ENCODE assay signal across 11 cellular contexts in genomic region chr19:18659281-18660050, GRCh38. TPM values are rescaled to one million over a fixed set of nuclear protein-coding genes. Genes with fewer than 3 reads are reported as not detected.
DNase-seq lines count a peak whose midpoint lies in the region; ATAC-seq, FAIRE-seq and TF ChIP-seq lines count a peak whose summit lies in the region.
"Had no signal": no experiment of that assay in that cellular context is flagged by ENCODE, and none has a peak within 500 bp of the region (broad histone marks: within the 10 kb centered on the region; RNA-seq: fewer than 3 reads in every experiment).

No MANE protein-coding gene starts in this region.

- H3K27me3 Mint-ChIP-seq in T-helper 17 cell: no peaks in the 10 kb centered on the region

- peaks cover 5% of the 10 kb centered on the region for H3K36me3 Mint-ChIP-seq in T-helper 17 cell (ENCODE audit: low read depth)

- TF ChIP-seq POLR2A in GM12891 (IDR thresholded peaks at IDR 0.05; ENCODE audit: low read depth, low read length): no peak

- peak; percentile 82 for FAIRE-seq in GM12891 (lab: Jason Lieb, UNC)

- H3K4me3 ChIP-seq in skin epidermis: no peak overlapping the region

- intact Hi-C loops in Right ventricle myocardium superior (cut with DNase I): no loop called here

- H3K4me3 Mint-ChIP-seq in T-helper 17 cell: no peak overlapping the region

- peak; percentile 77 for DNase-seq in GM12891 (ENCODE audit: insufficient read length, low spot score)
- no peak for DNase-seq in T-helper 17 cell
- peak; percentile 80 for DNase-seq in Right ventricle myocardium superior
- no peak for DNase-seq in NCI-H2107 (lab: John Stamatoyannopoulos, UW)
- DNase-seq in NCI-H2081 treated with DMSO at 0.1 percent for 48 hours (lab: John Stamatoyannopoulos, UW): no peak
- no peak for DNase-seq in activated effector memory CD4-positive, alpha-beta T cell treated with Interleukin-2 at 50 U/mL for 16 hours
- no peak for DNase-seq in stimulated activated naive CD4-positive, alpha-beta T cell treated with Interleukin-2 at 50 U/mL for 16 hours (lab: John Stamatoyannopoulos, UW)
- DNase-seq: cerebellar nuclear complex, NCI-H1417 had no signal

- ATAC-seq in T-helper 17 cell (peak; percentile 48), Right ventricle myocardium superior (ENCODE audit: poor library complexity) (peak; percentile 62)

- peak overlapping the region; percentile 24 for H3K27ac Mint-ChIP-seq in T-helper 17 cell

- no peaks in the 10 kb centered on the region for H3K9me3 ChIP-seq in T-helper 17 cell (ENCODE audit: control insufficient read depth, low read length, poor library complexity, severe bottlenecking)

- peaks cover 30% of the 10 kb centered on the region for H3K4me1 Mint-ChIP-seq in T-helper 17 cell

- H3K27ac ChIP-seq in skin epidermis: peak overlapping the region in 18 of 21 experiments; percentile 2 to 84 (median 54)
- H3K27ac ChIP-seq: VCaP had no signal

TF ChIP-seq in GM12891, 5 proteins besides CTCF, POLR2A, EP300 and RAD21:
- no peak for TF ChIP-seq POU2F2 (IDR thresholded peaks at IDR 0.05; ENCODE audit: low read depth, low read length)
- peak; percentile 77 for TF ChIP-seq SPI1 (IDR thresholded peaks at IDR 0.05; ENCODE audit: low read depth, low read length)

RNA-seq across cellular contexts. Expression of gene KLHL26, which starts 22.6 kb away (rescaled TPM):
- 2.0 TPM for polyA plus RNA-seq in GM12891 (2012; ENCODE audit: low read depth, missing spikeins)
- total RNA-seq in T-helper 17 cell: 10 to 100 TPM; 13.0 to 17.9 TPM
- total RNA-seq in Right ventricle myocardium superior: 4.5 TPM

RNA-seq across cellular contexts. Expression of gene CRTC1, which starts 24.0 kb away (rescaled TPM):
- polyA plus RNA-seq in GM12891 (2012; ENCODE audit: low read depth, missing spikeins): 2.4 TPM
- total RNA-seq in T-helper 17 cell (10 to 100 TPM; 14.4 to 15.3 TPM), Right ventricle myocardium superior (9.1 TPM)

RNA-seq across cellular contexts. Expression of gene TMEM59L, which starts 46.8 kb away (rescaled TPM):
- polyA plus RNA-seq in GM12891 (2012; ENCODE audit: low read depth, missing spikeins): not detected
- total RNA-seq in T-helper 17 cell: under 1 TPM in 1 of 2 donors, not detected in 1; 0.29 TPM
- 1.6 TPM for total RNA-seq in Right ventricle myocardium superior

RNA-seq across cellular contexts. Expression of gene CRLF1, which starts 52.9 kb away (rescaled TPM):
- 3.0 TPM for polyA plus RNA-seq in GM12891 (2012; ENCODE audit: low read depth, missing spikeins)
- total RNA-seq in T-helper 17 cell: not detected
- 20.6 TPM for total RNA-seq in Right ventricle myocardium superior

Comparison
In these comparisons a context has a peak if more than half of its experiments do, and no peak if none do; other contexts are left out.
1. DNase-seq: peak in GM12891 (single experiment) and Right ventricle myocardium superior (single experiment); none in T-helper 17 cell (0 of 3), NCI-H2107 (single experiment), NCI-H2081 treated with DMSO at 0.1 percent for 48 hours (single experiment), activated effector memory CD4-positive, alpha-beta T cell treated with Interleukin-2 at 50 U/mL for 16 hours (single experiment) and stimulated activated naive CD4-positive, alpha-beta T cell treated with Interleukin-2 at 50 U/mL for 16 hours (single experiment).